1 cellular context compared by ENCODE assay signal in genomic region chr16:85275533-85276249, GRCh38.
TF ChIP-seq lines count a peak whose summit lies in the region.

No MANE protein-coding gene starts in this region.

TF ChIP-seq in HepG2, 621 proteins besides CTCF, POLR2A, EP300 and RAD21 (continued from another document and continues in another):
- TF ChIP-seq ZNF687 (CRISPR knock-in tag; IDR thresholded peaks at IDR 0.05) (peak; percentile 81), KDM1A (CRISPR knock-in tag; IDR thresholded peaks at IDR 0.05) (peak; percentile 8; the same call in 1 of the 2 replicates), NR2F6 (IDR thresholded peaks at IDR 0.05) (peak; percentile 45; the same call in 1 of the 2 replicates), NR2F6 (CRISPR knock-in tag; IDR thresholded peaks at IDR 0.05) (peak; percentile 67; the same call in 1 of the 2 replicates), REXO4 (CRISPR knock-in tag; IDR thresholded peaks at IDR 0.05; ENCODE audit: borderline replicate concordance) (no peak), BCL6 (CRISPR knock-in tag; IDR thresholded peaks at IDR 0.05) (0 out of 2 replicates have a peak, but pooled peaks have one; percentile 11), ZNF782 (CRISPR knock-in tag; IDR thresholded peaks at IDR 0.05; ENCODE audit: borderline replicate concordance) (0 out of 2 replicates have a peak, but pooled peaks have one; percentile 52), ZMYM3 (CRISPR knock-in tag; IDR thresholded peaks at IDR 0.05) (peak; percentile 75; the same call in 1 of the 2 replicates), ZNF362 (CRISPR knock-in tag; IDR thresholded peaks at IDR 0.05; ENCODE audit: borderline replicate concordance) (no peak; the same call in 1 of the 2 replicates), ZNF614 (CRISPR knock-in tag; IDR thresholded peaks at IDR 0.05; ENCODE audit: borderline replicate concordance) (peak; percentile 52; the same call in 1 of the 2 replicates), ZNF121 (CRISPR knock-in tag; IDR thresholded peaks at IDR 0.05) (peak; percentile 31; the same call in 1 of the 2 replicates), JUN (CRISPR knock-in tag; IDR thresholded peaks at IDR 0.05) (no peak), REPIN1 (CRISPR knock-in tag; IDR thresholded peaks at IDR 0.05; ENCODE audit: borderline replicate concordance, low read depth) (peak; percentile 71; the same call in 1 of the 2 replicates), CSRNP1 (CRISPR knock-in tag; IDR thresholded peaks at IDR 0.05) (no peak), ARHGAP35 (CRISPR knock-in tag; IDR thresholded peaks at IDR 0.05; ENCODE audit: borderline replicate concordance) (peak; percentile 39; the same call in 1 of the 2 replicates), ZNF792 (CRISPR knock-in tag; IDR thresholded peaks at IDR 0.05) (peak; percentile 62; the same call in 1 of the 2 replicates), NR1H2 (CRISPR knock-in tag; IDR thresholded peaks at IDR 0.05; ENCODE audit: borderline replicate concordance, low read depth) (0 out of 2 replicates have a peak, but pooled peaks have one; percentile 32), ZNF513 (CRISPR knock-in tag; conservative IDR thresholded peaks at IDR 0.05) (no peak), GABPB1 (CRISPR knock-in tag; IDR thresholded peaks at IDR 0.05) (peak; percentile 61), HNF1B (CRISPR knock-in tag; IDR thresholded peaks at IDR 0.05) (peak; percentile 66; the same call in 1 of the 2 replicates), ZKSCAN8 (CRISPR knock-in tag; IDR thresholded peaks at IDR 0.05; ENCODE audit: borderline replicate concordance) (peak; percentile 49; the same call in 1 of the 2 replicates), GLI4 (CRISPR knock-in tag; IDR thresholded peaks at IDR 0.05; ENCODE audit: borderline replicate concordance) (0 out of 2 replicates have a peak, but pooled peaks have one; percentile 43), ISX (CRISPR knock-in tag; conservative IDR thresholded peaks at IDR 0.05) (no peak), ZNF101 (CRISPR knock-in tag; IDR thresholded peaks at IDR 0.05; ENCODE audit: borderline replicate concordance, low read depth) (no peak), ZNF431 (CRISPR knock-in tag; IDR thresholded peaks at IDR 0.05; ENCODE audit: borderline replicate concordance, low read depth) (no peak), TFDP1 (CRISPR knock-in tag; IDR thresholded peaks at IDR 0.05; ENCODE audit: borderline replicate concordance) (peak; percentile 39; the same call in 1 of the 2 replicates), THAP11 (CRISPR knock-in tag; IDR thresholded peaks at IDR 0.05) (0 out of 2 replicates have a peak, but pooled peaks have one; percentile 33), ZNF350 (CRISPR knock-in tag; IDR thresholded peaks at IDR 0.05; ENCODE audit: borderline replicate concordance, low read depth) (peak; percentile 71), NR2C2 (CRISPR knock-in tag; IDR thresholded peaks at IDR 0.05; ENCODE audit: borderline replicate concordance) (peak; percentile 53; the same call in 1 of the 2 replicates), ZSCAN12 (CRISPR knock-in tag; IDR thresholded peaks at IDR 0.05) (no peak), ZNF768 (CRISPR knock-in tag; IDR thresholded peaks at IDR 0.05) (peak; percentile 99), KLF12 (CRISPR knock-in tag; IDR thresholded peaks at IDR 0.05; ENCODE audit: borderline replicate concordance) (no peak), ZNF781 (CRISPR knock-in tag; IDR thresholded peaks at IDR 0.05; ENCODE audit: borderline replicate concordance, not compliant biosample characterization) (peak; percentile 28), MIXL1 (CRISPR knock-in tag; IDR thresholded peaks at IDR 0.05) (no peak), ZNF839 (CRISPR knock-in tag; IDR thresholded peaks at IDR 0.05; ENCODE audit: borderline replicate concordance) (0 out of 2 replicates have a peak, but pooled peaks have one; percentile 51), ZNF891 (CRISPR knock-in tag; IDR thresholded peaks at IDR 0.05) (0 out of 2 replicates have a peak, but pooled peaks have one; percentile 60), ZNF609 (CRISPR knock-in tag; IDR thresholded peaks at IDR 0.05; ENCODE audit: borderline replicate concordance) (peak; percentile 54; the same call in 1 of the 2 replicates), NFKB2 (CRISPR knock-in tag; IDR thresholded peaks at IDR 0.05; ENCODE audit: borderline replicate concordance) (peak; percentile 49; the same call in 1 of the 2 replicates), ZNF296 (CRISPR knock-in tag; conservative IDR thresholded peaks at IDR 0.05) (0 out of 2 replicates have a peak, but pooled peaks have one; percentile 45), KDM5B (CRISPR knock-in tag; IDR thresholded peaks at IDR 0.05; ENCODE audit: borderline replicate concordance) (peak; percentile 57; the same call in 1 of the 2 replicates), ZNF225 (CRISPR knock-in tag; IDR thresholded peaks at IDR 0.05) (0 out of 2 replicates have a peak, but pooled peaks have one; percentile 13), ZNF883 (CRISPR knock-in tag; IDR thresholded peaks at IDR 0.05; ENCODE audit: not compliant biosample characterization) (peak; percentile 76), TCF12 (IDR thresholded peaks at IDR 0.05) (no peak), TCF12 (CRISPR knock-in tag; IDR thresholded peaks at IDR 0.05) (no peak), KMT2A (CRISPR knock-in tag; IDR thresholded peaks at IDR 0.05) (no peak), ZBTB42 (CRISPR knock-in tag; IDR thresholded peaks at IDR 0.05) (0 out of 2 replicates have a peak, but pooled peaks have one; percentile 28), YEATS2 (CRISPR knock-in tag; IDR thresholded peaks at IDR 0.05; ENCODE audit: borderline replicate concordance) (peak; percentile 28; the same call in 1 of the 2 replicates), ZNF569 (CRISPR knock-in tag; IDR thresholded peaks at IDR 0.05; ENCODE audit: borderline replicate concordance) (no peak), ZNF205 (CRISPR knock-in tag; IDR thresholded peaks at IDR 0.05) (0 out of 2 replicates have a peak, but pooled peaks have one; percentile 45), SMC3 (IDR thresholded peaks at IDR 0.05; ENCODE audit: low read length) (peak; percentile 69), MAFG (CRISPR knock-in tag; IDR thresholded peaks at IDR 0.05) (no peak), ATF7-NPFF (CRISPR knock-in tag; IDR thresholded peaks at IDR 0.05; ENCODE audit: low read depth) (peak; percentile 60; the same call in 1 of the 2 replicates), ZNF263 (CRISPR knock-in tag; IDR thresholded peaks at IDR 0.05) (peak; percentile 97), ZNF451 (CRISPR knock-in tag; IDR thresholded peaks at IDR 0.05) (no peak)
